In the genomic region with DNA sequence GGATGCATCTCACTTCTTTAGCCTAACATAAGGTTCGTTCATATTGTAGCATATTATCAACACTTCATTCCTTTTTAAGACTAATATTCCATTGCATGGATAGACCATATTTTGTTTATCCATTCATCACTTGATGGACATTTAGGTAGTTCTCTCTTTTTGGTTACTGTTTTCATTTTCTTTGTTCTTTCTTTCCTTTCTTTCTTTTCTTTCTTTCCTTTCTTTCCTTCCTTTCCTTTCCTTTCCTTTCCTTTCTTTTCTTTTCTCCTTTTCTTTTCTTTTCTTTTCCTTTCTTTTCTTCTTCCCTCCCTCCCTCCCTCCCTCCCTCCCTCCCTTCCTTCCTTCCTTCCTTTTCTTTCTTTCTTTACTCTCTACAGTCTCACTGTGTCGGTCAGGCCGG, we compare ENCODE assay signal across 22 cellular contexts. TPM values are rescaled to one million over a fixed set of nuclear protein-coding genes. Genes with fewer than 3 reads are reported as not detected.
DNase-seq lines count a peak whose midpoint lies in the region; ATAC-seq, FAIRE-seq and TF ChIP-seq lines count a peak whose summit lies in the region.
"Had no signal": no experiment of that assay in that cellular context is flagged by ENCODE, and none has a peak within 500 bp of the region (broad histone marks: within the 10 kb centered on the region; RNA-seq: fewer than 3 reads in every experiment).

No MANE protein-coding gene starts in this region.

- no peaks in the 10 kb centered on the region for H4K20me1 ChIP-seq in OCI-LY7 (ENCODE audit: insufficient read depth, low read length)

- H2AFZ ChIP-seq in OCI-LY7 (ENCODE audit: low read length): no peak overlapping the region

- H3K36me3 Mint-ChIP-seq in memory B cell: peaks cover 54% of the 10 kb centered on the region
- H3K36me3 Mint-ChIP-seq in stimulated activated naive B cell treated with anti-CD40 and anti-IgM and Interleukin-4, amounts not matched to agents 10 μg/mL and 1 μg/mL and 100 μg/mL, for 72 hours: peaks cover 53 to 69% of the 10 kb centered on the region in 2 donors

- peak; percentile 5 for FAIRE-seq in GM18507 (lab: Jason Lieb, UNC)
- FAIRE-seq: HepG2 had no signal

- peaks cover 100% of the 10 kb centered on the region for H3K79me2 ChIP-seq in OCI-LY7 (ENCODE audit: insufficient read depth, low read depth, low read length)

- DNase-seq in GM18507 (ENCODE audit: extremely low spot score, insufficient read length, low read depth) (no peak), OCI-LY7 (ENCODE audit: low spot score) (no peak), memory B cell (ENCODE audit: low spot score in 2 of 2) (no peak), esophagus squamous epithelium (lab: John Stamatoyannopoulos, UW) (no peak)
- no peak for DNase-seq in stimulated activated naive B cell treated with anti-CD40 and anti-IgM and Interleukin-4, amounts not matched to agents 10 μg/mL and 1 μg/mL and 100 μg/mL, for 72 hours
- DNase-seq: CD4-positive, alpha-beta T cell; COR-L47; DMS 273 treated with DMSO at 0.1 percent for 48 hours; DND-41; NCI-H1105 treated with DMSO at 0.1 percent for 48 hours; NCI-H2029 treated with DMSO at 0.1 percent for 48 hours; NCI-H226; NCI-H510A treated with DMSO at 0.1 percent for 48 hours; NCI-H774; NK-92 treated with Interleukin-12 subunit alpha and Interleukin-12 subunit beta, amount 100 ng/mL, for 24 hours had no signal

- intact Hi-C loops in OCI-LY7 (cut with micrococcal nuclease; ENCODE audit: unreplicated experiment): no loop called here
- intact Hi-C loops in esophagus squamous epithelium (cut with DNase I): no loop called here

- peak overlapping the region; percentile 67; the same call in 1 of the 2 replicates for H3K4me2 ChIP-seq in OCI-LY7 (ENCODE audit: low read length)
- H3K4me2 ChIP-seq: KMS-11 had no signal

- no TSS peak for BruUV-seq in OCI-LY7 (replicated peaks; lab: Mats Ljungman, UMichigan)

- H3K9me3 Mint-ChIP-seq in memory B cell: peaks cover 3% of the 10 kb centered on the region
- H3K9me3 Mint-ChIP-seq in stimulated activated naive B cell treated with anti-CD40 and anti-IgM and Interleukin-4, amounts not matched to agents 10 μg/mL and 1 μg/mL and 100 μg/mL, for 72 hours: peaks cover 4% of the 10 kb centered on the region in 2 donors
- H3K9me3 Mint-ChIP-seq: CD4-positive, alpha-beta T cell had no signal

- H3K4me1 Mint-ChIP-seq in memory B cell: peaks cover 66% of the 10 kb centered on the region
- H3K4me1 Mint-ChIP-seq in stimulated activated naive B cell treated with anti-CD40 and anti-IgM and Interleukin-4, amounts not matched to agents 10 μg/mL and 1 μg/mL and 100 μg/mL, for 72 hours: peaks cover 56 to 88% of the 10 kb centered on the region in 2 donors

- TF ChIP-seq CTCF in OCI-LY7 (conservative IDR thresholded peaks at IDR 0.05; ENCODE audit: low read length) (no peak), esophagus squamous epithelium (IDR thresholded peaks at IDR 0.05) (no peak)

- CTCF ChIA-PET in OCI-LY7 (lab: Charles Lee; ENCODE audit: unreplicated experiment): no interaction called here

- no peak for TF ChIP-seq POLR2A in esophagus squamous epithelium (IDR thresholded peaks at IDR 0.05)

- no peaks in the 10 kb centered on the region for H3K27me3 ChIP-seq in esophagus squamous epithelium

- peak overlapping the region; percentile 95 for H3K27ac ChIP-seq in OCI-LY7 (ENCODE audit: low read depth, low read length, poor library complexity, severe bottlenecking)
- H3K27ac ChIP-seq in esophagus squamous epithelium: no peak overlapping the region
- H3K27ac ChIP-seq: HL-60, KMS-11, SJSA1 had no signal

- H3K4me3 ChIP-seq in OCI-LY7 (ENCODE audit: low read depth, low read length, poor library complexity, severe bottlenecking) (no peak overlapping the region), esophagus squamous epithelium (no peak overlapping the region)
- H3K4me3 ChIP-seq: SJSA1 had no signal

- POLR2A ChIA-PET in OCI-LY7 (lab: Charles Lee): no interaction called here

- ATAC-seq in memory B cell (ENCODE audit: low read depth) (no peak), HG03108 (IDR thresholded peaks at IDR 0.05; ENCODE audit: unreplicated experiment) (no peak), HG03457 (IDR thresholded peaks at IDR 0.05; ENCODE audit: unreplicated experiment) (no peak)
- no peak for ATAC-seq in stimulated activated naive B cell treated with anti-CD40 and anti-IgM and Interleukin-4, amounts not matched to agents 10 μg/mL and 1 μg/mL and 100 μg/mL, for 72 hours (replicated peaks)
- ATAC-seq: HepG2, Right ventricle myocardium inferior had no signal

- H3K9me2 ChIP-seq in OCI-LY7 (ENCODE audit: insufficient read depth, low read length): no peaks in the 10 kb centered on the region

- peak overlapping the region; percentile 100 for H3K27ac Mint-ChIP-seq in memory B cell
- peak overlapping the region; percentile 79 for H3K27ac Mint-ChIP-seq in stimulated activated naive B cell treated with anti-CD40 and anti-IgM and Interleukin-4, amounts not matched to agents 10 μg/mL and 1 μg/mL and 100 μg/mL, for 72 hours
- H3K27ac Mint-ChIP-seq: CD4-positive, alpha-beta T cell had no signal

- no peaks in the 10 kb centered on the region for H3K27me3 Mint-ChIP-seq in memory B cell
- no peaks in the 10 kb centered on the region for H3K27me3 Mint-ChIP-seq in stimulated activated naive B cell treated with anti-CD40 and anti-IgM and Interleukin-4, amounts not matched to agents 10 μg/mL and 1 μg/mL and 100 μg/mL, for 72 hours
- H3K27me3 Mint-ChIP-seq: CD4-positive, alpha-beta T cell had no signal

- H3K36me3 ChIP-seq in OCI-LY7 (ENCODE audit: insufficient read depth, low read length): peaks cover 89% of the 10 kb centered on the region
- H3K36me3 ChIP-seq in esophagus squamous epithelium: no peaks in the 10 kb centered on the region
- H3K36me3 ChIP-seq: SJSA1 had no signal

- WGBS in esophagus squamous epithelium, 2 donors: 88 to 93% methylated on average over 3 of the region's 3 CpGs

- H3K4me1 ChIP-seq in OCI-LY7 (ENCODE audit: insufficient read depth, low read length, poor library complexity, severe bottlenecking) (peaks cover 94% of the 10 kb centered on the region), esophagus squamous epithelium (peaks cover 0 to 8% (median 0%) of the 10 kb centered on the region in 3 donors)
- H3K4me1 ChIP-seq: SJSA1 had no signal

- H3K9me3 ChIP-seq in OCI-LY7 (ENCODE audit: low read length) (0 out of 2 replicates have a peak, but pooled peaks cover 8% of the 10 kb centered on the region), esophagus squamous epithelium (no peaks in the 10 kb centered on the region)
- H3K9me3 ChIP-seq: SJSA1 had no signal

- H3K4me3 Mint-ChIP-seq in memory B cell: no peak overlapping the region
- H3K4me3 Mint-ChIP-seq in stimulated activated naive B cell treated with anti-CD40 and anti-IgM and Interleukin-4, amounts not matched to agents 10 μg/mL and 1 μg/mL and 100 μg/mL, for 72 hours: peak overlapping the region in 1 of 2 donors; percentile 25
- H3K4me3 Mint-ChIP-seq: CD4-positive, alpha-beta T cell had no signal

RNA-seq across cellular contexts. Expression of a gene that starts 24.2 kb away (rescaled TPM):
- 196 and 198 TPM in 2 replicates for total RNA-seq in OCI-LY7 (2014; rRNA removed; shearing (Covaris generic))
- total RNA-seq in OCI-LY7 (2022) (464 and 485 TPM in 2 replicates), esophagus squamous epithelium (10 to 100 TPM in 2 of 4 donors, 1 to 10 TPM in 2; 5.3 to 15.8 (median 9.5) TPM)

Comparison
In these comparisons a context has a peak if more than half of its experiments do, and no peak if none do; other contexts are left out.
1. RNA of a gene that starts 24.2 kb away (total RNA-seq): 196 to 485 TPM in OCI-LY7; 5.3 to 15.8 TPM in esophagus squamous epithelium; every median in the first group is over 10 times any median in the second.